Comparison of ENCODE assay signal across 10 cellular contexts in the genomic region with DNA sequence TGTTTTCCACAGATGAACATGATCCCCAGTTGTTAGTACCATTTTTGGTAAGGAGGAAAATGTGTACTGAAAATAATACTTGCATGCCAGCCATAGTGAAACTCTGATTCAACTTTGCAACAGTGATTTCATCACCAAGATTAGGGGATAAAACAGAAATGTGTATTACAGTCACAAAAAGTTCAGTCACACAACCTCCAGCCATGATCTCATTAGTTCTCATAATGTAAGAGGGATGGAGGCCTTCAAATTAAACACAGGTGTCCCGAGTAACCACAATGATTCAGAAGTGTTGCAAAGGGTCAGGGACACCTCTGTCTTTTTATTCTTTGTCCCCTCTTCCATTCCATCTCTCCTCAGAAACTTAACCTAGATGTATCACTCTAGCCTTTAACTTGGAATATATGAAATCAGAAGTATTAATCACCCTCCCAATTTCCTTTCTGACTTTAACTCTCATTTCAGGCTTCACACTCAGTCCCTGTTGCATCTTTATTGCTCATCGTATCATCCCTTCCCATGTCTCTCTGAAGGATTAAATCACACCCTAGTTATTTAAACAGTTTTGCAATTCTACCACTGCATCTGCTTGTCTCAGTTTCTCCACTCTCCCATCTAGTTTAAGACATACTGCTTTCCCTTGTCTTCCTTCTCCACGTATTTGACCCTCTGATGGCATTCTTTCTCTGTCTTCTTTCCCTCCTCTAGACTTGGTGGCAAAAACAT.
DNase-seq lines count a peak whose midpoint lies in the region; ATAC-seq, FAIRE-seq and TF ChIP-seq lines count a peak whose summit lies in the region.
"Had no signal": no experiment of that assay in that cellular context is flagged by ENCODE, and none has a peak within 500 bp of the region (broad histone marks: within the 10 kb centered on the region; RNA-seq: fewer than 3 reads in every experiment).

No MANE protein-coding gene starts in this region.

- no peak for TF ChIP-seq CTCF in astrocyte (IDR thresholded peaks at IDR 0.05; ENCODE audit: insufficient read depth, low read depth, low read length)

- peaks cover 7% of the 10 kb centered on the region for H3K4me1 Mint-ChIP-seq in activated naive CD4-positive, alpha-beta T cell treated with anti-CD3 and anti-CD28 coated beads, Interleukin-2, amount 50 U/mL, for 24 hours
- H3K4me1 Mint-ChIP-seq in astrocyte (ENCODE audit: low read depth, unreplicated experiment): peaks cover 44% of the 10 kb centered on the region
- peaks cover 25% of the 10 kb centered on the region for H3K4me1 Mint-ChIP-seq in stimulated activated naive CD8-positive, alpha-beta T cell treated with anti-CD3 and anti-CD28 coated beads, Interleukin-15, Interleukin-2, amounts not matched to agents 100 ng/mL and 50 ng/mL, for 24 hours (ENCODE audit: low read depth)

- no peak overlapping the region for H3K4me3 ChIP-seq in astrocyte (ENCODE audit: insufficient read depth, low read depth, low read length)
- H3K4me3 ChIP-seq: gastrocnemius medialis had no signal

- H2AFZ ChIP-seq in astrocyte (ENCODE audit: low read depth, low read length): no peak overlapping the region

- H3K9me3 Mint-ChIP-seq in activated naive CD4-positive, alpha-beta T cell treated with anti-CD3 and anti-CD28 coated beads, Interleukin-2, amount 50 U/mL, for 24 hours: no peaks in the 10 kb centered on the region
- H3K9me3 Mint-ChIP-seq in astrocyte (ENCODE audit: unreplicated experiment): no peaks in the 10 kb centered on the region
- no peaks in the 10 kb centered on the region for H3K9me3 Mint-ChIP-seq in stimulated activated naive CD8-positive, alpha-beta T cell treated with anti-CD3 and anti-CD28 coated beads, Interleukin-15, Interleukin-2, amounts not matched to agents 100 ng/mL and 50 ng/mL, for 24 hours

- H4K20me1 ChIP-seq in astrocyte (ENCODE audit: insufficient read depth, low read length): no peaks in the 10 kb centered on the region

- no peaks in the 10 kb centered on the region for H3K9me3 ChIP-seq in astrocyte (ENCODE audit: insufficient read depth, low read depth, low read length)
- H3K9me3 ChIP-seq: gastrocnemius medialis had no signal

- no peaks in the 10 kb centered on the region for H3K27me3 ChIP-seq in astrocyte (ENCODE audit: insufficient read depth, low read length)
- H3K27me3 ChIP-seq: gastrocnemius medialis had no signal

- H3K4me3 Mint-ChIP-seq in activated naive CD4-positive, alpha-beta T cell treated with anti-CD3 and anti-CD28 coated beads, Interleukin-2, amount 50 U/mL, for 24 hours: no peak overlapping the region
- no peak overlapping the region for H3K4me3 Mint-ChIP-seq in astrocyte (ENCODE audit: unreplicated experiment)
- peak overlapping the region; percentile 8 for H3K4me3 Mint-ChIP-seq in stimulated activated naive CD8-positive, alpha-beta T cell treated with anti-CD3 and anti-CD28 coated beads, Interleukin-15, Interleukin-2, amounts not matched to agents 100 ng/mL and 50 ng/mL, for 24 hours

- peak overlapping the region; percentile 89 for H3K9ac ChIP-seq in astrocyte (ENCODE audit: low read length)

- H3K79me2 ChIP-seq in astrocyte (ENCODE audit: insufficient read depth, low read length): peaks cover 3% of the 10 kb centered on the region

- H3K4me2 ChIP-seq in astrocyte (ENCODE audit: low read length): peak overlapping the region; percentile 34

- H3K27me3 Mint-ChIP-seq in activated naive CD4-positive, alpha-beta T cell treated with anti-CD3 and anti-CD28 coated beads, Interleukin-2, amount 50 U/mL, for 24 hours: no peaks in the 10 kb centered on the region
- H3K27me3 Mint-ChIP-seq in astrocyte (ENCODE audit: low read depth, unreplicated experiment): no peaks in the 10 kb centered on the region
- H3K27me3 Mint-ChIP-seq in stimulated activated naive CD8-positive, alpha-beta T cell treated with anti-CD3 and anti-CD28 coated beads, Interleukin-15, Interleukin-2, amounts not matched to agents 100 ng/mL and 50 ng/mL, for 24 hours: no peaks in the 10 kb centered on the region

- peaks cover 25% of the 10 kb centered on the region for H3K4me1 ChIP-seq in astrocyte (ENCODE audit: insufficient read depth, low read length)
- H3K4me1 ChIP-seq: gastrocnemius medialis had no signal

- H3K36me3 Mint-ChIP-seq in activated naive CD4-positive, alpha-beta T cell treated with anti-CD3 and anti-CD28 coated beads, Interleukin-2, amount 50 U/mL, for 24 hours: no peaks in the 10 kb centered on the region
- peaks cover 11% of the 10 kb centered on the region for H3K36me3 Mint-ChIP-seq in astrocyte (ENCODE audit: low read depth, unreplicated experiment)
- no peaks in the 10 kb centered on the region for H3K36me3 Mint-ChIP-seq in stimulated activated naive CD8-positive, alpha-beta T cell treated with anti-CD3 and anti-CD28 coated beads, Interleukin-15, Interleukin-2, amounts not matched to agents 100 ng/mL and 50 ng/mL, for 24 hours (ENCODE audit: low read depth)

- DNase-seq in activated naive CD4-positive, alpha-beta T cell treated with Interleukin-2 at 50 U/mL for 16 hours: no peak
- DNase-seq in astrocyte (ENCODE audit: low read depth) (peak; percentile 99), ecto neural progenitor cell (ENCODE audit: low spot score) (no peak)
- DNase-seq in stimulated activated naive CD4-positive, alpha-beta T cell (lab: John Stamatoyannopoulos, UW): no peak
- no peak for DNase-seq in activated CD4-positive, CD25-positive, alpha-beta regulatory T cell (lab: John Stamatoyannopoulos, UW)
- DNase-seq: gastrocnemius medialis, T1000 had no signal

- H3K36me3 ChIP-seq in astrocyte (ENCODE audit: insufficient read depth, low read length): peaks cover 20% of the 10 kb centered on the region
- H3K36me3 ChIP-seq: gastrocnemius medialis had no signal

- ATAC-seq in HG03039 (IDR thresholded peaks at IDR 0.05; ENCODE audit: unreplicated experiment): peak; percentile 78

- H3K27ac ChIP-seq in astrocyte (ENCODE audit: low read depth, low read length): peak overlapping the region; percentile 99
- H3K27ac ChIP-seq: gastrocnemius medialis had no signal

- H3K27ac Mint-ChIP-seq in activated naive CD4-positive, alpha-beta T cell treated with anti-CD3 and anti-CD28 coated beads, Interleukin-2, amount 50 U/mL, for 24 hours: peak overlapping the region; percentile 64
- peak overlapping the region; percentile 93 for H3K27ac Mint-ChIP-seq in astrocyte (ENCODE audit: unreplicated experiment)
- peak overlapping the region; percentile 74 for H3K27ac Mint-ChIP-seq in stimulated activated naive CD8-positive, alpha-beta T cell treated with anti-CD3 and anti-CD28 coated beads, Interleukin-15, Interleukin-2, amounts not matched to agents 100 ng/mL and 50 ng/mL, for 24 hours

- FAIRE-seq in astrocyte (lab: Jason Lieb, UNC): peak; percentile 99
